In the genomic region with DNA sequence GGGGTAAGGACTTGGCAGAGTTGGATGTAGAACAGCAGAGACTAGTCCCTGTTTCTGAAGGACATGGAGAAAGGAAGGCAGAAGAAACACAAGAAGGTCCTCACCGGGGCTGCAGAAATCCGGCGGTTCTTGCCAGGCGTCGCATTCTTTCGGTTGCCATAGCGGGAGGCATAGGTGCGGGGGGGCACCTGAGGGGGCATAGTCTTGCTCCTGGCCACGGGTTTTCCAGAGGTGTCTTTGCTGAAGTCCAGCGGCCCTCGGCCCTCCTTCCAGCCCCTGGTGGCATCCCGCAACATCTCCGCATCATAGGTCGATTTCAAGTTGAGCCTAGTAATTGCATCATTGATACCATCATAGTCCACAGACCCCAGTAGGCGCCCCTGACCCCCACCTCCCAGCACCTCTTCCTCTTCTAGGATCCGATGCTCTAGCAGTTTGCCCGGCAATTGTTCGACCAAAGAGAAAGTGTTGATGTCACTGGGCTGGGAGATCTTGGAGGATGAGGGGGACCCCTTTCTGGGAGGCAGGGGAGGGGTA, we compare ENCODE assay signal across 20 cellular contexts. TPM values are rescaled to one million over a fixed set of nuclear protein-coding genes. Genes with fewer than 3 reads are reported as not detected.
A peak's percentile ranks its signal among the peaks of the same experiment; 100 is the strongest.
DNase-seq lines count a peak whose midpoint lies in the region; ATAC-seq, FAIRE-seq and TF ChIP-seq lines count a peak whose summit lies in the region.
"Had no signal": no experiment of that assay in that cellular context is flagged by ENCODE, and none has a peak within 500 bp of the region (broad histone marks: within the 10 kb centered on the region; RNA-seq: fewer than 3 reads in every experiment).

No MANE protein-coding gene starts in this region.

- H3K4me1 Mint-ChIP-seq in natural killer cell treated with Interleukin-12 subunit alpha and Interleukin-12 subunit beta and Interleukin-15 and Interleukin-18, amount 100 ng/mL, for 72 hours (ENCODE audit: low read depth in 2 of 2), result peaks cover 9 to 30% of the 10 kb centered on the region in 2 donors
- H3K4me1 Mint-ChIP-seq in natural killer cell, result no peaks in the 10 kb centered on the region
- peaks cover 63% of the 10 kb centered on the region for H3K4me1 Mint-ChIP-seq in endothelial cell (ENCODE audit: unreplicated experiment)

- DNase-seq in natural killer cell treated with Interleukin-12 subunit alpha and Interleukin-12 subunit beta and Interleukin-15 and Interleukin-18, amount 100 ng/mL, for 72 hours (ENCODE audit: low spot score), result peak; percentile 37
- DNase-seq in natural killer cell, result no peak
- DNase-seq in endothelial cell (ENCODE audit: low spot score), result no peak
- no peak for DNase-seq in NCI-H2029 (lab: John Stamatoyannopoulos, UW)
- no peak for DNase-seq in D721Med (ENCODE audit: insufficient read length, low spot score)
- DNase-seq in Peyer's patch, result no peak
- DNase-seq: Calu3; CD4-positive, alpha-beta T cell; DMS79; MV-4-11; NCI-H1417 treated with DMSO at 0.1 percent for 48 hours; NCI-H2107; NCI-H345; NCI-H526 treated with DMSO at 0.1 percent for 48 hours; OCI-M1 had no signal

- intact Hi-C loops in natural killer cell (cut with micrococcal nuclease), result no loop called here

- no peak for FAIRE-seq in D721Med (lab: Jason Lieb, UNC)
- FAIRE-seq: A549, GM12892, GM19239 had no signal

- H3K36me3 ChIP-seq in subcutaneous abdominal adipose tissue (ENCODE audit: control insufficient read depth in 5 of 5, insufficient read depth in 5 of 5, low read length in 5 of 5), result peaks cover 0 to 26% (median 18%) of the 10 kb centered on the region in 5 donors
- peaks cover 0 to 54% (median 0%) of the 10 kb centered on the region in 3 donors for H3K36me3 ChIP-seq in Peyer's patch
- H3K36me3 ChIP-seq: HAP-1 had no signal

- H3K27me3 Mint-ChIP-seq in natural killer cell treated with Interleukin-12 subunit alpha and Interleukin-12 subunit beta and Interleukin-15 and Interleukin-18, amount 100 ng/mL, for 72 hours, result no peaks in the 10 kb centered on the region
- H3K27me3 Mint-ChIP-seq in natural killer cell (ENCODE audit: low read depth in 2 of 2), result no peaks in the 10 kb centered on the region
- peaks cover 10% of the 10 kb centered on the region for H3K27me3 Mint-ChIP-seq in endothelial cell (ENCODE audit: unreplicated experiment)
- H3K27me3 Mint-ChIP-seq: CD4-positive, alpha-beta T cell had no signal

- H3K27me3 ChIP-seq in subcutaneous abdominal adipose tissue (ENCODE audit: control insufficient read depth in 5 of 5, insufficient read depth in 4 of 5, low read length in 5 of 5) (no peaks in the 10 kb centered on the region), Peyer's patch (no peaks in the 10 kb centered on the region)

- H3K9me3 ChIP-seq in subcutaneous abdominal adipose tissue (ENCODE audit: control insufficient read depth in 5 of 5, low read length in 5 of 5), result no peaks in the 10 kb centered on the region
- H3K9me3 ChIP-seq in Peyer's patch, result no peaks in the 10 kb centered on the region
- H3K9me3 ChIP-seq: A549, HAP-1 had no signal

- peaks cover 26 to 64% (median 51%) of the 10 kb centered on the region in 5 donors for H3K4me1 ChIP-seq in subcutaneous abdominal adipose tissue (ENCODE audit: control insufficient read depth in 5 of 5, insufficient read depth in 5 of 5, low read length in 5 of 5)
- H3K4me1 ChIP-seq in Peyer's patch, result peaks cover 0 to 20% (median 11%) of the 10 kb centered on the region in 4 donors
- H3K4me1 ChIP-seq: A549, HAP-1 had no signal

- no peaks in the 10 kb centered on the region for H3K9me3 Mint-ChIP-seq in natural killer cell treated with Interleukin-12 subunit alpha and Interleukin-12 subunit beta and Interleukin-15 and Interleukin-18, amount 100 ng/mL, for 72 hours
- no peaks in the 10 kb centered on the region for H3K9me3 Mint-ChIP-seq in natural killer cell
- no peaks in the 10 kb centered on the region for H3K9me3 Mint-ChIP-seq in endothelial cell (ENCODE audit: unreplicated experiment)
- H3K9me3 Mint-ChIP-seq: CD4-positive, alpha-beta T cell had no signal

- no peak overlapping the region for H3K27ac Mint-ChIP-seq in natural killer cell treated with Interleukin-12 subunit alpha and Interleukin-12 subunit beta and Interleukin-15 and Interleukin-18, amount 100 ng/mL, for 72 hours
- H3K27ac Mint-ChIP-seq in natural killer cell (no peak overlapping the region), endothelial cell (ENCODE audit: unreplicated experiment) (no peak overlapping the region)
- H3K27ac Mint-ChIP-seq: CD4-positive, alpha-beta T cell had no signal

- no peaks in the 10 kb centered on the region for H3K36me3 Mint-ChIP-seq in natural killer cell treated with Interleukin-12 subunit alpha and Interleukin-12 subunit beta and Interleukin-15 and Interleukin-18, amount 100 ng/mL, for 72 hours
- H3K36me3 Mint-ChIP-seq in natural killer cell (no peaks in the 10 kb centered on the region), endothelial cell (ENCODE audit: low read depth, unreplicated experiment) (peaks cover 62% of the 10 kb centered on the region)

- no peak for ATAC-seq in natural killer cell treated with Interleukin-12 subunit alpha and Interleukin-12 subunit beta and Interleukin-15 and Interleukin-18, amount 100 ng/mL, for 72 hours
- ATAC-seq in natural killer cell, result no peak
- ATAC-seq: A549 had no signal

- TF ChIP-seq CTCF in natural killer cell (IDR thresholded peaks at IDR 0.05) (no peak), endothelial cell (IDR thresholded peaks at IDR 0.05; ENCODE audit: unreplicated experiment) (no peak), D721Med (IDR thresholded peaks at IDR 0.05; ENCODE audit: insufficient read depth, missing control alignments) (no peak), Peyer's patch (IDR thresholded peaks at IDR 0.05) (no peak)

- H3K4me3 Mint-ChIP-seq in natural killer cell treated with Interleukin-12 subunit alpha and Interleukin-12 subunit beta and Interleukin-15 and Interleukin-18, amount 100 ng/mL, for 72 hours, result no peak overlapping the region
- H3K4me3 Mint-ChIP-seq in natural killer cell (no peak overlapping the region), endothelial cell (ENCODE audit: unreplicated experiment) (peak overlapping the region; percentile 73)
- H3K4me3 Mint-ChIP-seq: CD4-positive, alpha-beta T cell had no signal

- no peak for TF ChIP-seq POLR2A in Peyer's patch (IDR thresholded peaks at IDR 0.05)

- H3K27ac ChIP-seq in subcutaneous abdominal adipose tissue (ENCODE audit: low read depth, low read length) (peak overlapping the region; percentile 64), Peyer's patch (peak overlapping the region in 1 of 4 donors; percentile 2)
- H3K27ac ChIP-seq: A549 had no signal

- peak overlapping the region in 1 of 5 donors; percentile 2 for H3K9ac ChIP-seq in subcutaneous abdominal adipose tissue (ENCODE audit: low read length in 5 of 5)

- H3K4me3 ChIP-seq in subcutaneous abdominal adipose tissue (ENCODE audit: low read depth in 1 of 5, low read length in 5 of 5) (no peak overlapping the region), Peyer's patch (no peak overlapping the region)
- H3K4me3 ChIP-seq: A549, HAP-1 had no signal

RNA-seq across cellular contexts. Expression of a gene that starts 25.8 kb away (rescaled TPM):
- total RNA-seq in natural killer cell treated with Interleukin-12 subunit alpha and Interleukin-12 subunit beta and Interleukin-15 and Interleukin-18, amount 100 ng/mL, for 72 hours, result 10 to 100 TPM; 14.2 to 28.7 TPM
- total RNA-seq in natural killer cell (10 to 100 TPM; 18.1 to 34.8 (median 29.5) TPM), endothelial cell (ENCODE audit: unreplicated experiment) (256 TPM), Peyer's patch (100 to 1,000 TPM in 3 of 4 donors, 10 to 100 TPM in 1; 68.5 to 162 (median 134) TPM)

RNA-seq across cellular contexts. Expression of a gene that starts 47.4 kb away (rescaled TPM):
- 100 to 1,000 TPM; 104 to 151 TPM for total RNA-seq in natural killer cell treated with Interleukin-12 subunit alpha and Interleukin-12 subunit beta and Interleukin-15 and Interleukin-18, amount 100 ng/mL, for 72 hours
- total RNA-seq in natural killer cell (100 to 1,000 TPM; 295 to 324 (median 296) TPM), endothelial cell (ENCODE audit: unreplicated experiment) (57.8 TPM), Peyer's patch (100 to 1,000 TPM in 3 of 4 donors, 10 to 100 TPM in 1; 83.0 to 227 (median 125) TPM)

RNA-seq across cellular contexts. Expression of a gene that starts 57.2 kb away (rescaled TPM):
- 10 to 100 TPM; 93.1 to 98.6 TPM for total RNA-seq in natural killer cell treated with Interleukin-12 subunit alpha and Interleukin-12 subunit beta and Interleukin-15 and Interleukin-18, amount 100 ng/mL, for 72 hours
- total RNA-seq in natural killer cell (100 to 1,000 TPM; 174 to 236 (median 222) TPM), endothelial cell (ENCODE audit: unreplicated experiment) (43.2 TPM), Peyer's patch (10 to 100 TPM; 33.8 to 90.5 (median 72.3) TPM)
